Comparison of ENCODE assay signal across 14 cellular contexts in genomic region chr10:106992064-106992463, GRCh38.
"Had no signal": no experiment of that assay in that cellular context is flagged by ENCODE, and none has a peak within 500 bp of the region (broad histone marks: within the 10 kb centered on the region; RNA-seq: fewer than 3 reads in every experiment).

No MANE protein-coding gene starts in this region.

- H3K36me3 Mint-ChIP-seq: neural progenitor cell; stimulated activated naive B cell treated with anti-CD40 and anti-IgM and Interleukin-4, amounts not matched to agents 10 μg/mL and 1 μg/mL and 100 μg/mL, for 72 hours had no signal

- H3K27ac ChIP-seq: epithelial cell of prostate, lower lobe of right lung, neural progenitor cell, pancreas, thyroid gland, uterus, WERI-Rb-1 had no signal

- ATAC-seq: activated T-helper 17 cell treated with anti-CD3 and anti-CD28 coated beads, Interleukin-2, amount 50 U/mL, for 72 hours; stimulated activated naive B cell treated with anti-CD40 and anti-IgM and Interleukin-4, amounts not matched to agents 10 μg/mL and 1 μg/mL and 100 μg/mL, for 72 hours had no signal

- H3K36me3 ChIP-seq: lower lobe of right lung, neural progenitor cell, pancreas, thyroid gland, uterus, WERI-Rb-1 had no signal

- H3K4me3 Mint-ChIP-seq: activated T-helper 17 cell treated with anti-CD3 and anti-CD28 coated beads, Interleukin-2, amount 50 U/mL, for 72 hours; neural progenitor cell; stimulated activated naive B cell treated with anti-CD40 and anti-IgM and Interleukin-4, amounts not matched to agents 10 μg/mL and 1 μg/mL and 100 μg/mL, for 72 hours had no signal

- DNase-seq: activated CD4-positive, alpha-beta T cell treated with anti-CD3 and anti-CD28 coated beads, Interleukin-2, amount 50 U/mL, for 48 hours; activated naive CD4-positive, alpha-beta T cell treated with anti-CD3 and anti-CD28 coated beads, Interleukin-2, amount 50 U/mL, for 16 hours; foreskin melanocyte; lower lobe of right lung; midbrain; pancreas; stimulated activated CD4-positive, alpha-beta T cell treated with anti-CD3 and anti-CD28 coated beads, Interleukin-2, amount 100 ng/mL, for 48 hours; stimulated activated naive B cell treated with anti-CD40 and anti-IgM and Interleukin-4, amounts not matched to agents 10 μg/mL and 1 μg/mL and 100 μg/mL, for 72 hours; thyroid gland; uterus; WERI-Rb-1 had no signal

- H3K27me3 Mint-ChIP-seq: activated T-helper 17 cell treated with anti-CD3 and anti-CD28 coated beads, Interleukin-2, amount 50 U/mL, for 72 hours; stimulated activated naive B cell treated with anti-CD40 and anti-IgM and Interleukin-4, amounts not matched to agents 10 μg/mL and 1 μg/mL and 100 μg/mL, for 72 hours had no signal

- H3K4me1 Mint-ChIP-seq: activated T-helper 17 cell treated with anti-CD3 and anti-CD28 coated beads, Interleukin-2, amount 50 U/mL, for 72 hours; stimulated activated naive B cell treated with anti-CD40 and anti-IgM and Interleukin-4, amounts not matched to agents 10 μg/mL and 1 μg/mL and 100 μg/mL, for 72 hours had no signal

- H3K9me3 Mint-ChIP-seq: neural progenitor cell; stimulated activated naive B cell treated with anti-CD40 and anti-IgM and Interleukin-4, amounts not matched to agents 10 μg/mL and 1 μg/mL and 100 μg/mL, for 72 hours had no signal

- H3K4me1 ChIP-seq: lower lobe of right lung, pancreas, uterus had no signal

- H3K9ac ChIP-seq: neural progenitor cell had no signal

- H3K27ac Mint-ChIP-seq: activated T-helper 17 cell treated with anti-CD3 and anti-CD28 coated beads, Interleukin-2, amount 50 U/mL, for 72 hours; neural progenitor cell; stimulated activated naive B cell treated with anti-CD40 and anti-IgM and Interleukin-4, amounts not matched to agents 10 μg/mL and 1 μg/mL and 100 μg/mL, for 72 hours had no signal

- H3K27me3 ChIP-seq: neural progenitor cell, pancreas, thyroid gland, uterus had no signal

- H3K4me3 ChIP-seq: lower lobe of right lung, neural progenitor cell, pancreas, thyroid gland, uterus had no signal

- H3K4me2 ChIP-seq: neural progenitor cell had no signal
